ENCODE assay signal across 1 cellular context in genomic region chr4:2193321-2193720, GRCh38.
A peak's percentile ranks its signal among the peaks of the same experiment; 100 is the strongest.
TF ChIP-seq lines count a peak whose summit lies in the region.

No MANE protein-coding gene starts in this region.

TF ChIP-seq in K562, 482 proteins besides CTCF, POLR2A, EP300 and RAD21:
- no peak for TF ChIP-seq SIN3B (IDR thresholded peaks at IDR 0.05; ENCODE audit: low read depth)
- TF ChIP-seq ARID1B (IDR thresholded peaks at IDR 0.05): 0 out of 2 replicates have a peak, but pooled peaks have one; percentile 11
- TF ChIP-seq ESRRA (IDR thresholded peaks at IDR 0.05; ENCODE audit: borderline replicate concordance, low read depth): peak; percentile 85
- peak; percentile 32; the same call in 1 of the 2 replicates for TF ChIP-seq CBFA2T3 (IDR thresholded peaks at IDR 0.05)
- TF ChIP-seq TEAD4 (IDR thresholded peaks at IDR 0.05; ENCODE audit: low read length): peak; percentile 29; the same call in 1 of the 2 replicates
- no peak for TF ChIP-seq TEAD4 (CRISPR knock-in tag; IDR thresholded peaks at IDR 0.05; ENCODE audit: borderline replicate concordance)
- TF ChIP-seq NR4A1 (CRISPR knock-in tag; IDR thresholded peaks at IDR 0.05): no peak
- TF ChIP-seq NR4A1 (tag; IDR thresholded peaks at IDR 0.05): no peak
